32 cellular contexts compared by ENCODE assay signal in the genomic region with DNA sequence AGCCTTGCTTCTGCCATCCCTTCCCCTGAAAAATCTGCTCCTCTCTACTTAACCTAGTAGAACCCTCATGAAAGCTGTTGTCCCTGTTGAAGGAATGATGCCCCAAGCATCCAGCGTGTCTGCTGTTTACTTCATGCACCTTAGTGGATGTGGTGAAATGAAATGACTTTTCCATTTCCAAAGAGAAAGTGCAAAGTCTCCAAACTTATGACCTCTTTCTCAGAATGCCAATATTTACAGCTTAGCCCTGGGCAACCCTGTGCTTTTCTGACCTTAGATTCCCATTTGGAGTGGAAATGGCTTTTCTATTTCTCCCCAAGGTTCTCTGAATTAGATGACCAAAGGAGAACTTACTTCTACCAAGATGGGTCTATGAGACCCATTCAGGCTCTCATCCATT.
"Had no signal": no experiment of that assay in that cellular context is flagged by ENCODE, and none has a peak within 500 bp of the region (broad histone marks: within the 10 kb centered on the region; RNA-seq: fewer than 3 reads in every experiment).

No MANE protein-coding gene starts in this region.

- DNase-seq: activated B cell treated with CpG ODN at 0.5 μM for 24 hours; activated CD4-positive, alpha-beta T cell treated with anti-CD3 and anti-CD28 coated beads for 48 hours; activated CD4-positive, alpha-beta T cell treated with anti-CD3 and anti-CD28 coated beads, Interleukin-2, amount 50 U/mL, for 1 hour; activated CD4-positive, alpha-beta T cell treated with anti-CD3 and anti-CD28 coated beads, Interleukin-2, amount 50 U/mL, for 48 hours; activated CD8-positive, alpha-beta memory T cell treated with anti-CD3 and anti-CD28 coated beads for 24 hours; activated CD8-positive, alpha-beta T cell treated with anti-CD3 and anti-CD28 coated beads for 36 hours; activated effector memory CD4-positive, alpha-beta T cell treated with Interleukin-2 at 50 U/mL for 16 hours; activated naive CD4-positive, alpha-beta T cell treated with anti-CD3 and anti-CD28 coated beads for 36 hours; activated naive CD8-positive, alpha-beta T cell treated with anti-CD3 and anti-CD28 coated beads for 36 hours; activated naive CD8-positive, alpha-beta T cell treated with anti-CD3 and anti-CD28 coated beads, Interleukin-2, amount 50 U/mL, for 24 hours; activated T-cell treated with anti-CD3 and anti-CD28 coated beads, Interleukin-2, amount 50 U/mL, for 4 hours; adrenal gland; amygdala; aorta; body of pancreas; central memory CD4-positive, alpha-beta T cell; cerebellar nuclear complex; colonic mucosa; effector CD8-positive, alpha-beta T cell; esophagus squamous epithelium; T-helper 1 cell; T-helper 17 cell; T1000; WERI-Rb-1 had no signal

- H3K27me3 ChIP-seq: adrenal gland, body of pancreas, colonic mucosa, esophagus squamous epithelium, gastroesophageal sphincter had no signal

- H3K36me3 ChIP-seq: adrenal gland, colonic mucosa, esophagus squamous epithelium, gastroesophageal sphincter, WERI-Rb-1 had no signal

- H3K9me3 ChIP-seq: adrenal gland, body of pancreas, colonic mucosa, esophagus squamous epithelium, gastroesophageal sphincter had no signal

- H3K4me1 Mint-ChIP-seq: activated B cell treated with CpG ODN at 0.5 μM for 24 hours; activated naive CD4-positive, alpha-beta T cell treated with anti-CD3 and anti-CD28 coated beads, Interleukin-2, amount 50 U/mL, for 24 hours; activated T-helper 17 cell treated with anti-CD3 and anti-CD28 coated beads, Interleukin-2, amount 50 U/mL, for 72 hours; T-helper 17 cell had no signal

- H3K9me3 Mint-ChIP-seq: activated B cell treated with CpG ODN at 0.5 μM for 24 hours; activated CD8-positive, alpha-beta T cell treated with anti-CD3 and anti-CD28 coated beads for 36 hours; activated naive CD4-positive, alpha-beta T cell treated with anti-CD3 and anti-CD28 coated beads for 36 hours; activated naive CD4-positive, alpha-beta T cell treated with anti-CD3 and anti-CD28 coated beads, Interleukin-2, amount 50 U/mL, for 24 hours; activated naive CD8-positive, alpha-beta T cell treated with anti-CD3 and anti-CD28 coated beads for 36 hours; activated naive CD8-positive, alpha-beta T cell treated with anti-CD3 and anti-CD28 coated beads, Interleukin-2, amount 50 U/mL, for 24 hours; activated T-cell treated with anti-CD3 and anti-CD28 coated beads, Interleukin-2, amount 50 U/mL, for 4 hours; activated T-helper 17 cell treated with anti-CD3 and anti-CD28 coated beads, Interleukin-2, amount 50 U/mL, for 72 hours; T-helper 2 cell treated with Interferon-gamma antibody and Interleukin-4, amounts not matched to agents 5 μg/mL and 100 μg/mL, for 36 hours had no signal

- H3K27me3 Mint-ChIP-seq: activated naive CD4-positive, alpha-beta T cell treated with anti-CD3 and anti-CD28 coated beads, Interleukin-2, amount 50 U/mL, for 24 hours had no signal

- ATAC-seq: activated CD4-positive, CD25-positive, alpha-beta regulatory T cell treated with anti-CD3 and anti-CD28 coated beads, Interleukin-2, amount 50 U/mL, for 24 hours; activated CD8-positive, alpha-beta T cell treated with anti-CD3 and anti-CD28 coated beads for 36 hours; activated naive CD8-positive, alpha-beta T cell treated with anti-CD3 and anti-CD28 coated beads, Interleukin-2, amount 50 U/mL, for 24 hours; activated T-cell treated with anti-CD3 and anti-CD28 coated beads, Interleukin-2, amount 50 U/mL, for 4 hours; activated T-helper 17 cell treated with anti-CD3 and anti-CD28 coated beads, Interleukin-2, amount 50 U/mL, for 72 hours; body of pancreas; gastroesophageal sphincter; T-helper 17 cell had no signal

- FAIRE-seq: endometrium, endothelial cell of umbilical vein had no signal

- H3K27ac ChIP-seq: adrenal gland, body of pancreas, colonic mucosa, epithelial cell of prostate, esophagus squamous epithelium, gastroesophageal sphincter, WERI-Rb-1 had no signal

- H3K4me1 ChIP-seq: adrenal gland, colonic mucosa had no signal

- H3K36me3 Mint-ChIP-seq: activated naive CD4-positive, alpha-beta T cell treated with anti-CD3 and anti-CD28 coated beads, Interleukin-2, amount 50 U/mL, for 24 hours; activated naive CD8-positive, alpha-beta T cell treated with anti-CD3 and anti-CD28 coated beads for 36 hours had no signal

- H3K27ac Mint-ChIP-seq: activated B cell treated with CpG ODN at 0.5 μM for 24 hours; activated CD8-positive, alpha-beta T cell treated with anti-CD3 and anti-CD28 coated beads for 36 hours; activated naive CD4-positive, alpha-beta T cell treated with anti-CD3 and anti-CD28 coated beads for 36 hours; activated naive CD4-positive, alpha-beta T cell treated with anti-CD3 and anti-CD28 coated beads, Interleukin-2, amount 50 U/mL, for 24 hours; activated naive CD8-positive, alpha-beta T cell treated with anti-CD3 and anti-CD28 coated beads for 36 hours; activated naive CD8-positive, alpha-beta T cell treated with anti-CD3 and anti-CD28 coated beads, Interleukin-2, amount 50 U/mL, for 24 hours; activated T-helper 17 cell treated with anti-CD3 and anti-CD28 coated beads, Interleukin-2, amount 50 U/mL, for 72 hours; T-helper 17 cell; T-helper 2 cell treated with Interferon-gamma antibody and Interleukin-4, amounts not matched to agents 5 μg/mL and 100 μg/mL, for 36 hours had no signal

- H3K4me3 ChIP-seq: adrenal gland, body of pancreas, colonic mucosa, esophagus squamous epithelium, gastroesophageal sphincter had no signal

- H3K4me3 Mint-ChIP-seq: activated B cell treated with CpG ODN at 0.5 μM for 24 hours; activated CD8-positive, alpha-beta T cell treated with anti-CD3 and anti-CD28 coated beads for 36 hours; activated naive CD4-positive, alpha-beta T cell treated with anti-CD3 and anti-CD28 coated beads for 36 hours; activated naive CD4-positive, alpha-beta T cell treated with anti-CD3 and anti-CD28 coated beads, Interleukin-2, amount 50 U/mL, for 24 hours; activated naive CD8-positive, alpha-beta T cell treated with anti-CD3 and anti-CD28 coated beads for 36 hours; activated naive CD8-positive, alpha-beta T cell treated with anti-CD3 and anti-CD28 coated beads, Interleukin-2, amount 50 U/mL, for 24 hours; activated T-cell treated with anti-CD3 and anti-CD28 coated beads, Interleukin-2, amount 50 U/mL, for 4 hours; activated T-helper 17 cell treated with anti-CD3 and anti-CD28 coated beads, Interleukin-2, amount 50 U/mL, for 72 hours; T-helper 17 cell; T-helper 2 cell treated with Interferon-gamma antibody and Interleukin-4, amounts not matched to agents 5 μg/mL and 100 μg/mL, for 36 hours had no signal
